In genomic region chr14:65228956-65229355, GRCh38 we compare ENCODE assay signal across 8 cellular contexts.
DNase-seq lines count a peak whose midpoint lies in the region; ATAC-seq and TF ChIP-seq lines count a peak whose summit lies in the region.

No MANE protein-coding gene starts in this region.

- peak overlapping the region; percentile 85 for H3K9ac ChIP-seq in adipocyte (ENCODE audit: low read length)

- H3F3A ChIP-seq in GM23338 (replicated peaks; ENCODE audit: low read depth) = no peaks in the 10 kb centered on the region

- no peak overlapping the region; the same call in 2 of the 3 replicates for H3K4me3 Mint-ChIP-seq in GM23338
- H3K4me3 Mint-ChIP-seq in naive thymus-derived CD8-positive, alpha-beta T cell = peak overlapping the region; percentile 85 to 96 (median 92)

- H3K4me1 ChIP-seq in ACC112 (ENCODE audit: control insufficient read depth, insufficient read depth, low read length, unreplicated experiment) = peaks cover 40% of the 10 kb centered on the region
- peaks cover 17% of the 10 kb centered on the region for H3K4me1 ChIP-seq in GM23338 (ENCODE audit: insufficient read depth)
- peaks cover 36% of the 10 kb centered on the region for H3K4me1 ChIP-seq in adipocyte (ENCODE audit: control insufficient read depth, insufficient read depth, low read length)

- H3K27me3 ChIP-seq in ACC112 (ENCODE audit: insufficient read depth, low read length) = no peaks in the 10 kb centered on the region
- no peaks in the 10 kb centered on the region for H3K27me3 ChIP-seq in GM23338 (ENCODE audit: insufficient read depth)
- no peaks in the 10 kb centered on the region for H3K27me3 ChIP-seq in adipocyte (replicated peaks; ENCODE audit: control insufficient read depth, insufficient read depth, low read length)

- no peaks in the 10 kb centered on the region for H3K9me2 ChIP-seq in GM23338 (ENCODE audit: insufficient read depth)

- H3K9me3 Mint-ChIP-seq in GM23338 = no peaks in the 10 kb centered on the region
- no peaks in the 10 kb centered on the region for H3K9me3 Mint-ChIP-seq in naive thymus-derived CD8-positive, alpha-beta T cell

- DNase-seq in GM23338 (ENCODE audit: low spot score) (no peak), adipocyte (ENCODE audit: low read depth) (no peak), glomerular visceral epithelial cell (ENCODE audit: extremely low spot score) (no peak), SK-N-DZ (ENCODE audit: low spot score) (no peak), foreskin fibroblast (no peak)
- DNase-seq in naive thymus-derived CD8-positive, alpha-beta T cell = no peak

- peaks cover 49% of the 10 kb centered on the region for H3K4me1 Mint-ChIP-seq in GM23338
- H3K4me1 Mint-ChIP-seq in naive thymus-derived CD8-positive, alpha-beta T cell = peaks cover 27 to 61% (median 53%) of the 10 kb centered on the region in 4 donors

- H3K4me3 ChIP-seq in ACC112 (ENCODE audit: low read depth, low read length) (no peak overlapping the region), GM23338 (no peak overlapping the region), adipocyte (ENCODE audit: low read length) (no peak overlapping the region), foreskin fibroblast (ENCODE audit: low read depth in 1 of 2, low read length in 2 of 2) (no peak overlapping the region)

- H3K79me2 ChIP-seq in ACC112 (ENCODE audit: control insufficient read depth, insufficient read depth, low read length, unreplicated experiment) (no peaks in the 10 kb centered on the region), GM23338 (replicated peaks; ENCODE audit: insufficient read depth) (no peaks in the 10 kb centered on the region)

- H3K27ac ChIP-seq in ACC112 (ENCODE audit: low read depth, low read length) = peak overlapping the region; percentile 90
- H3K27ac ChIP-seq in GM23338 (ENCODE audit: low read depth) = peak overlapping the region; percentile 7; the same call in 1 of the 2 replicates

- H3K27me3 Mint-ChIP-seq in GM23338 (ENCODE audit: insufficient read depth, low read depth, poor library complexity) = peaks cover 6% of the 10 kb centered on the region
- H3K27me3 Mint-ChIP-seq in naive thymus-derived CD8-positive, alpha-beta T cell = no peaks in the 10 kb centered on the region

- H3K9me3 ChIP-seq in adipocyte (ENCODE audit: control insufficient read depth, low read length) = no peaks in the 10 kb centered on the region

- H2AFZ ChIP-seq in ACC112 (ENCODE audit: low read length, unreplicated experiment) (peak overlapping the region; percentile 92), GM23338 (peak overlapping the region; percentile 99; the same call in 1 of the 2 replicates)

- H4K20me1 ChIP-seq in GM23338 (replicated peaks; ENCODE audit: insufficient read depth) = no peaks in the 10 kb centered on the region

- no peak for TF ChIP-seq CTCF in GM23338 (conservative IDR thresholded peaks at IDR 0.05; ENCODE audit: low read depth in 2 of 2)
- TF ChIP-seq CTCF in foreskin fibroblast (IDR thresholded peaks at IDR 0.05; ENCODE audit: low read depth, low read length) = no peak

- POLR2A ChIA-PET in naive thymus-derived CD8-positive, alpha-beta T cell (lab: Charles Lee) = interaction anchor here (1.0 to 1.9 kb wide), 3 partner anchors 12 to 182 kb away, joined by 3 to 10 read pairs (median 3); no protein-coding TSS in a partner anchor

- ATAC-seq in GM23338 (no peak), GM19035 (IDR thresholded peaks at IDR 0.05; ENCODE audit: unreplicated experiment) (no peak)
- no peak for ATAC-seq in naive thymus-derived CD8-positive, alpha-beta T cell

- H3K36me3 Mint-ChIP-seq in GM23338 (ENCODE audit: low read depth) = no peaks in the 10 kb centered on the region
- H3K36me3 Mint-ChIP-seq in naive thymus-derived CD8-positive, alpha-beta T cell = no peaks in the 10 kb centered on the region

- peak overlapping the region; percentile 72; the same call in 1 of the 2 replicates for H3K4me2 ChIP-seq in GM23338

- 0 out of 2 replicates have a peak overlapping the region, but pooled peaks have one; percentile 45 for H3K27ac Mint-ChIP-seq in GM23338
- peak overlapping the region in 9 of 10 donors; percentile 6 to 99 (median 96) for H3K27ac Mint-ChIP-seq in naive thymus-derived CD8-positive, alpha-beta T cell

- H3K36me3 ChIP-seq in ACC112 (ENCODE audit: insufficient read depth, low read length) = no peaks in the 10 kb centered on the region
- no peaks in the 10 kb centered on the region for H3K36me3 ChIP-seq in GM23338 (ENCODE audit: insufficient read depth)
- no peaks in the 10 kb centered on the region for H3K36me3 ChIP-seq in adipocyte (ENCODE audit: control insufficient read depth, insufficient read depth, low read length, severe bottlenecking)

TF ChIP-seq in GM23338, 12 proteins besides CTCF, POLR2A, EP300 and RAD21 (continues in another document):
- TF ChIP-seq CREB1 (CRISPR knock-in tag; IDR thresholded peaks at IDR 0.05; ENCODE audit: low read depth) (no peak), ZNF114 (CRISPR knock-in tag; IDR thresholded peaks at IDR 0.05) (no peak), NANOG (IDR thresholded peaks at IDR 0.05; ENCODE audit: borderline replicate concordance) (no peak), ETS1 (IDR thresholded peaks at IDR 0.05) (no peak), ZNF462 (CRISPR knock-in tag; IDR thresholded peaks at IDR 0.05) (no peak)
